ENCODE assay signal across 8 cellular contexts in genomic region chr19:49927526-49928264, GRCh38. TPM values are rescaled to one million over a fixed set of nuclear protein-coding genes. Genes with fewer than 3 reads are reported as not detected.
DNase-seq lines count a peak whose midpoint lies in the region; TF ChIP-seq lines count a peak whose summit lies in the region.

No MANE protein-coding gene starts in this region.

- H3K79me2 ChIP-seq in SU-DHL-6 (ENCODE audit: insufficient read depth, low read length) = peaks cover 82% of the 10 kb centered on the region

- peaks cover 24% of the 10 kb centered on the region for H3K36me3 ChIP-seq in SU-DHL-6 (ENCODE audit: low read length)

- peaks cover 44% of the 10 kb centered on the region for H3K4me1 Mint-ChIP-seq in T-helper 1 cell treated with Interleukin-12 subunit alpha and Interleukin-12 subunit beta and Interleukin-4 antibody, amounts not matched to agents 30 μg/mL and 1 μg/mL, for 36 hours (ENCODE audit: low read depth)

- H3K27me3 Mint-ChIP-seq in T-helper 1 cell treated with Interleukin-12 subunit alpha and Interleukin-12 subunit beta and Interleukin-4 antibody, amounts not matched to agents 30 μg/mL and 1 μg/mL, for 36 hours (ENCODE audit: low read depth) = no peaks in the 10 kb centered on the region

- peaks cover 4% of the 10 kb centered on the region for H3K9me3 Mint-ChIP-seq in T-helper 1 cell treated with Interleukin-12 subunit alpha and Interleukin-12 subunit beta and Interleukin-4 antibody, amounts not matched to agents 30 μg/mL and 1 μg/mL, for 36 hours

- no peaks in the 10 kb centered on the region for H3K9me2 ChIP-seq in SU-DHL-6 (replicated peaks; ENCODE audit: insufficient read depth, low read length)

- no peaks in the 10 kb centered on the region for H3K27me3 ChIP-seq in SU-DHL-6 (ENCODE audit: low read length)

- peak overlapping the region; percentile 98 for H3K9ac ChIP-seq in SU-DHL-6 (ENCODE audit: low read length)

- H3K4me3 ChIP-seq in SU-DHL-6 (ENCODE audit: insufficient read depth, low read length, poor library complexity, severe bottlenecking) (peak overlapping the region; percentile 55), fibroblast of villous mesenchyme (ENCODE audit: low read depth, low read length) (peak overlapping the region; percentile 26), skin epidermis (peak overlapping the region in 2 of 7 experiments; percentile 70 to 98)

- H2AFZ ChIP-seq in SU-DHL-6 (ENCODE audit: low read depth, low read length, severe bottlenecking) = no peak overlapping the region

- H3K4me2 ChIP-seq in SU-DHL-6 (ENCODE audit: low read depth, low read length, poor library complexity, severe bottlenecking) = peak overlapping the region; percentile 79

- TF ChIP-seq CTCF in SU-DHL-6 (IDR thresholded peaks at IDR 0.05; ENCODE audit: insufficient read depth, low read length, poor library complexity, severe bottlenecking) = no peak
- TF ChIP-seq CTCF in fibroblast of villous mesenchyme (IDR thresholded peaks at IDR 0.05; ENCODE audit: insufficient read depth, low read depth, low read length) = no peak

- H3K9me3 ChIP-seq in SU-DHL-6 (ENCODE audit: insufficient read depth, low read length) = no peaks in the 10 kb centered on the region

- H3F3A ChIP-seq in SU-DHL-6 (ENCODE audit: insufficient read depth) = peaks cover 36% of the 10 kb centered on the region

- H3K36me3 Mint-ChIP-seq in T-helper 1 cell treated with Interleukin-12 subunit alpha and Interleukin-12 subunit beta and Interleukin-4 antibody, amounts not matched to agents 30 μg/mL and 1 μg/mL, for 36 hours (ENCODE audit: low read depth) = peaks cover 49% of the 10 kb centered on the region

- H3K4me3 Mint-ChIP-seq in T-helper 1 cell treated with Interleukin-12 subunit alpha and Interleukin-12 subunit beta and Interleukin-4 antibody, amounts not matched to agents 30 μg/mL and 1 μg/mL, for 36 hours = peak overlapping the region; percentile 100

- peak overlapping the region; percentile 91 for H3K27ac ChIP-seq in SU-DHL-6 (ENCODE audit: low read depth, low read length)
- H3K27ac ChIP-seq in skin epidermis = peak overlapping the region in 13 of 21 experiments; percentile 28 to 100 (median 97)

- peak overlapping the region; percentile 96 for H3K27ac Mint-ChIP-seq in T-helper 1 cell treated with Interleukin-12 subunit alpha and Interleukin-12 subunit beta and Interleukin-4 antibody, amounts not matched to agents 30 μg/mL and 1 μg/mL, for 36 hours

- DNase-seq in T-helper 1 cell (no peak), fibroblast of villous mesenchyme (ENCODE audit: low read depth) (no peak), DMS153 treated with DMSO at 0.1 percent for 48 hours (lab: John Stamatoyannopoulos, UW; ENCODE audit: unreplicated experiment) (no peak), NCI-H2227 (lab: John Stamatoyannopoulos, UW; ENCODE audit: unreplicated experiment) (no peak), HuH-7.5 (ENCODE audit: low spot score) (no peak)

- peaks cover 13% of the 10 kb centered on the region; the same call in 1 of the 2 replicates for H4K20me1 ChIP-seq in SU-DHL-6 (ENCODE audit: low read depth, low read length)

RNA-seq across cellular contexts. Expression of gene ATF5, which starts 1.3 kb away (rescaled TPM):
- 8.2 and 9.0 TPM in 2 replicates for total RNA-seq in fibroblast of villous mesenchyme

RNA-seq across cellular contexts. Expression of gene NUP62, which starts 1.6 kb away (rescaled TPM):
- total RNA-seq in fibroblast of villous mesenchyme = 25.8 and 43.2 TPM in 2 replicates

RNA-seq across cellular contexts. Expression of gene IL4I1, which starts 31.0 kb away (rescaled TPM):
- total RNA-seq in fibroblast of villous mesenchyme = 0.43 and 0.64 TPM in 2 replicates

RNA-seq across cellular contexts. Expression of gene SIGLEC11, which starts 33.3 kb away (rescaled TPM):
- total RNA-seq in fibroblast of villous mesenchyme = not detected in 2 replicates

RNA-seq across cellular contexts. Expression of gene TBC1D17, which starts 50.2 kb away (rescaled TPM):
- 23.3 and 27.4 TPM in 2 replicates for total RNA-seq in fibroblast of villous mesenchyme
